8 cellular contexts compared by ENCODE assay signal in the genomic region with DNA sequence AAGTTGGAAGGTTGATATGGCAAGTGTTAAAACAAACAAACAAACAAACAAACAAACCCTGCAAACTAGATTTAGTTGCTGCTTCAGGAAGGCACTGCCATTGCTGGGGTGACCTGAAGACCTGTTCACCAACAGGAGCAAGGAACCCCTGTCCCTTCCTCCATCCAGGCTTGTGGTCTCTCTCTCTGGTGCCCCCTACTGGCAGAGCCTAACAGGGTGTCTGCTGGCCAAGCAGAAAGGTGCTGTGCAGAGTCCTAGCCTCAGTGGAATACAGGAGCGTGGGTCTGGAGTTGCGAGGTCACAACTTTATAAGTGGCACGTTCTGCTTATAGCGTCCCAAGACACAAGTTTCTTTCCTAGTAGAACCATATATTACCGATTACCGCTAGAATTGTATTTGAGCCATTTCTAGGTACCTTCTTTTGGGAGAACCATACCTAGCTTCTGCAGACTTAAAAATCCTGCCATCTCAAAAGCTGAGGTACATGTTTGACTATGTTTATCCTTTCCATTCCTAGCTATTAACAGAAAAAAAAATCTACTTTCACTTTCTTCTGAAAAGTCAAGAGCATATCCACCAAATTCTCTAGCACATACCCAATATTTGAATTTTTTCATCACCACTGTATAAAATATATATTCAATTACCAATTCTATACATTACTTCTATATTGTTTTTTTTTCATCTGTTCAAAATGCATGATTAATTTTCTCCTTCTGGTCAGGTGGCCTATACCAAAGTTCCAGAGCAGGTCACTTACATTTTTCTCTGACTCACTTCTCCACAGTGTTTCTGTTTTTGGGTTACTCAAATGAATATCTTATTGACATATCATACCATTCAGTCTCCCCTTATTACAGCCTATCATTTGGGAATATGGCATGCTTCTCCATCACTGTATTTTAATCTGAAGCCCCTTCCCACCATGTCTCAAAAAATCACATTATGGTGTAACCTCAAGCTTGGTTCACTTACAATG. TPM values are rescaled to one million over a fixed set of nuclear protein-coding genes. Genes with fewer than 3 reads are reported as not detected.
DNase-seq lines count a peak whose midpoint lies in the region; ATAC-seq and TF ChIP-seq lines count a peak whose summit lies in the region.

No MANE protein-coding gene starts in this region.

- peak overlapping the region; percentile 29 for H2AFZ ChIP-seq in ACC112 (ENCODE audit: low read length, unreplicated experiment)

- H3K4me3 ChIP-seq in ACC112 (ENCODE audit: low read depth, low read length) = no peak overlapping the region
- no peak overlapping the region for H3K4me3 ChIP-seq in stomach

- CTCF ChIA-PET in activated CD4-positive, alpha-beta memory T cell treated with anti-CD3 and anti-CD28 coated beads, Interleukin-2, amount 10 ng/mL, durations not matched to agents 7 days and 5 days (lab: Charles Lee) = interaction anchor here (0.7 to 4.3 kb wide), 10 partner anchors 9 to 122 kb away, joined by 3 to 27 read pairs (median 4); a partner anchor contains a TSS

- no peaks in the 10 kb centered on the region for H3K36me3 Mint-ChIP-seq in activated CD4-positive, alpha-beta memory T cell treated with anti-CD3 and anti-CD28 coated beads, Interleukin-2, amount 10 ng/mL, durations not matched to agents 7 days and 5 days (ENCODE audit: low read depth)
- no peaks in the 10 kb centered on the region for H3K36me3 Mint-ChIP-seq in endothelial cell (ENCODE audit: low read depth, unreplicated experiment)
- H3K36me3 Mint-ChIP-seq in natural killer cell = no peaks in the 10 kb centered on the region

- no peaks in the 10 kb centered on the region for H3K9me3 ChIP-seq in stomach

- POLR2A ChIA-PET in activated CD4-positive, alpha-beta memory T cell treated with anti-CD3 and anti-CD28 coated beads, Interleukin-2, amount 10 ng/mL, durations not matched to agents 7 days and 5 days (lab: Charles Lee) = interaction anchor here (1.2 to 1.5 kb wide), 2 partner anchors 104 to 115 kb away, joined by 4 read pairs; a partner anchor contains a TSS

- TF ChIP-seq CTCF in endothelial cell (IDR thresholded peaks at IDR 0.05; ENCODE audit: unreplicated experiment) (peak; percentile 86), natural killer cell (IDR thresholded peaks at IDR 0.05) (peak; percentile 72), stomach (IDR thresholded peaks at IDR 0.05) (peak in 4 of 7 experiments; percentile 12 to 52 (median 45))

- H3K27ac ChIP-seq in ACC112 (ENCODE audit: low read depth, low read length) (no peak overlapping the region), stomach (no peak overlapping the region)

- intact Hi-C loops in natural killer cell (cut with micrococcal nuclease) (loop anchor here (1.0 kb wide), 1 partner anchor 117 kb away; no protein-coding TSS in a partner anchor), stomach (cut with DNase I; ENCODE audit: low total_unique reads) (no loop called here)

- no peaks in the 10 kb centered on the region for H3K27me3 Mint-ChIP-seq in activated CD4-positive, alpha-beta memory T cell treated with anti-CD3 and anti-CD28 coated beads, Interleukin-2, amount 10 ng/mL, durations not matched to agents 7 days and 5 days
- H3K27me3 Mint-ChIP-seq in endothelial cell (ENCODE audit: unreplicated experiment) = peaks cover 2% of the 10 kb centered on the region
- H3K27me3 Mint-ChIP-seq in natural killer cell (ENCODE audit: low read depth in 2 of 2) = peaks cover 3 to 15% of the 10 kb centered on the region in 2 donors

- H3K9me3 Mint-ChIP-seq in activated CD4-positive, alpha-beta memory T cell treated with anti-CD3 and anti-CD28 coated beads, Interleukin-2, amount 10 ng/mL, durations not matched to agents 7 days and 5 days = no peaks in the 10 kb centered on the region
- H3K9me3 Mint-ChIP-seq in endothelial cell (ENCODE audit: unreplicated experiment) (no peaks in the 10 kb centered on the region), natural killer cell (no peaks in the 10 kb centered on the region)

- no peaks in the 10 kb centered on the region for H3K79me2 ChIP-seq in ACC112 (ENCODE audit: control insufficient read depth, insufficient read depth, low read length, unreplicated experiment)

- peaks cover 8% of the 10 kb centered on the region for H3K4me1 Mint-ChIP-seq in activated CD4-positive, alpha-beta memory T cell treated with anti-CD3 and anti-CD28 coated beads, Interleukin-2, amount 10 ng/mL, durations not matched to agents 7 days and 5 days
- H3K4me1 Mint-ChIP-seq in endothelial cell (ENCODE audit: unreplicated experiment) (peaks cover 1% of the 10 kb centered on the region), natural killer cell (no peaks in the 10 kb centered on the region)

- ATAC-seq in GM18867 (IDR thresholded peaks at IDR 0.05; ENCODE audit: unreplicated experiment) = peak; percentile 59
- peak; percentile 80 to 87 (median 86) for ATAC-seq in natural killer cell
- no peak for ATAC-seq in GM19452 (IDR thresholded peaks at IDR 0.05; ENCODE audit: unreplicated experiment)

- H3K36me3 ChIP-seq in ACC112 (ENCODE audit: insufficient read depth, low read length) (no peaks in the 10 kb centered on the region), stomach (no peaks in the 10 kb centered on the region)

- 79 to 86% (median 82%) methylated on average over 6 of the region's 6 CpGs for WGBS in stomach, 5 donors

- no peak overlapping the region for H3K27ac Mint-ChIP-seq in activated CD4-positive, alpha-beta memory T cell treated with anti-CD3 and anti-CD28 coated beads, Interleukin-2, amount 10 ng/mL, durations not matched to agents 7 days and 5 days
- H3K27ac Mint-ChIP-seq in endothelial cell (ENCODE audit: unreplicated experiment) (no peak overlapping the region), natural killer cell (no peak overlapping the region)

- DNase-seq in LoVo (ENCODE audit: low spot score) = peak; percentile 15
- DNase-seq in activated CD4-positive, alpha-beta memory T cell treated with anti-CD3 and anti-CD28 coated beads, Interleukin-2, amount 10 ng/mL, durations not matched to agents 7 days and 5 days = peak; percentile 66
- peak; percentile 78 for DNase-seq in endothelial cell (ENCODE audit: low spot score)
- peak; percentile 46 for DNase-seq in natural killer cell
- peak; percentile 43 for DNase-seq in stomach

- no peak overlapping the region for H3K4me3 Mint-ChIP-seq in activated CD4-positive, alpha-beta memory T cell treated with anti-CD3 and anti-CD28 coated beads, Interleukin-2, amount 10 ng/mL, durations not matched to agents 7 days and 5 days
- no peak overlapping the region for H3K4me3 Mint-ChIP-seq in endothelial cell (ENCODE audit: unreplicated experiment)
- no peak overlapping the region for H3K4me3 Mint-ChIP-seq in natural killer cell

- H3K27me3 ChIP-seq in ACC112 (ENCODE audit: insufficient read depth, low read length) (no peaks in the 10 kb centered on the region), stomach (no peaks in the 10 kb centered on the region)

- H3K4me1 ChIP-seq in ACC112 (ENCODE audit: control insufficient read depth, insufficient read depth, low read length, unreplicated experiment) (no peaks in the 10 kb centered on the region), stomach (peaks cover 0 to 7% (median 2%) of the 10 kb centered on the region in 4 donors)

- TF ChIP-seq EP300 in stomach (IDR thresholded peaks at IDR 0.05) = no peak

- no peak for TF ChIP-seq POLR2A in stomach (IDR thresholded peaks at IDR 0.05)

RNA-seq across cellular contexts. Expression of a gene that starts 29.1 kb away (rescaled TPM):
- total RNA-seq in activated CD4-positive, alpha-beta memory T cell treated with anti-CD3 and anti-CD28 coated beads, Interleukin-2, amount 10 ng/mL, durations not matched to agents 7 days and 5 days = under 1 TPM; 0.38 to 0.63 TPM
- total RNA-seq in endothelial cell (ENCODE audit: unreplicated experiment) (230 TPM), natural killer cell (1 to 10 TPM in 2 of 3 donors, under 1 TPM in 1; 0.14 to 2.5 (median 1.0) TPM), stomach (1,000 to 10,000 TPM in 1 of 5 donors, 100 to 1,000 TPM in 4; 300 to 1,007 (median 620) TPM)
- 100 to 1,000 TPM; 146 to 179 (median 172) TPM for polyA plus RNA-seq in stomach

Comparison
In these comparisons a context has a peak if more than half of its experiments do, and no peak if none do; other contexts are left out.
1. DNase-seq: peak in every context shown above with its lines; median percentile 78 in endothelial cell; 66 in activated CD4-positive, alpha-beta memory T cell treated with anti-CD3 and anti-CD28 coated beads, Interleukin-2, amount 10 ng/mL, durations not matched to agents 7 days and 5 days; 46 in natural killer cell; 43 in stomach; 15 in LoVo.
2. RNA of a gene that starts 29.1 kb away (total RNA-seq): 300 to 1,007 TPM in stomach and 230 TPM in endothelial cell (single experiment); 0.14 to 2.5 TPM in natural killer cell and 0.38 to 0.63 TPM in activated CD4-positive, alpha-beta memory T cell treated with anti-CD3 and anti-CD28 coated beads, Interleukin-2, amount 10 ng/mL, durations not matched to agents 7 days and 5 days; every median in the first group is over 10 times any median in the second.
3. Peak in every context shown above with its lines, with median percentiles within 50 percentile points of each other: CTCF ChIP-seq.